ENCODE assay signal across 8 cellular contexts in genomic region chr6:52227495-52227894, GRCh38. TPM values are rescaled to one million over a fixed set of nuclear protein-coding genes. Genes with fewer than 3 reads are reported as not detected.
A peak's percentile ranks its signal among the peaks of the same experiment; 100 is the strongest.
DNase-seq lines count a peak whose midpoint lies in the region; ATAC-seq, FAIRE-seq and TF ChIP-seq lines count a peak whose summit lies in the region.

No MANE protein-coding gene starts in this region.

- ATAC-seq in GM18511 (IDR thresholded peaks at IDR 0.05; ENCODE audit: unreplicated experiment): peak; percentile 100
- ATAC-seq in GM21723 (IDR thresholded peaks at IDR 0.05; ENCODE audit: unreplicated experiment): peak; percentile 99
- ATAC-seq in upper lobe of left lung (ENCODE audit: low FRiP score in 2 of 2): no peak

- DNase-seq in HTR-8/SVneo (ENCODE audit: insufficient read length, low spot score) (no peak), left kidney (ENCODE audit: low read depth, low spot score) (peak; percentile 21), NCI-H2171 (lab: John Stamatoyannopoulos, UW) (no peak), Karpas-422 (no peak), D341Med (ENCODE audit: low spot score) (no peak), upper lobe of left lung (no peak)

- no peak overlapping the region for H3K9ac ChIP-seq in Karpas-422 (ENCODE audit: low read length)

- H3K36me3 ChIP-seq in Karpas-422 (ENCODE audit: insufficient read depth, low read length): no peaks in the 10 kb centered on the region
- no peaks in the 10 kb centered on the region for H3K36me3 ChIP-seq in upper lobe of left lung

- 57 to 90% methylated on average over 1 of the region's 1 CpG for WGBS in upper lobe of left lung, 2 donors

- no peaks in the 10 kb centered on the region for H3K9me2 ChIP-seq in Karpas-422 (replicated peaks; ENCODE audit: insufficient read depth, low read length)

- H3K9me3 ChIP-seq in Karpas-422 (ENCODE audit: low read length) (no peaks in the 10 kb centered on the region), upper lobe of left lung (no peaks in the 10 kb centered on the region)

- no peaks in the 10 kb centered on the region for H3K27me3 ChIP-seq in Karpas-422 (ENCODE audit: low read length)
- no peaks in the 10 kb centered on the region for H3K27me3 ChIP-seq in upper lobe of left lung

- no peak overlapping the region for H3K4me2 ChIP-seq in Karpas-422 (ENCODE audit: low read depth, low read length, poor library complexity, severe bottlenecking)

- FAIRE-seq in HTR-8/SVneo (lab: Jason Lieb, UNC): peak; percentile 31

- no peak overlapping the region for H2AFZ ChIP-seq in Karpas-422 (ENCODE audit: low read length)

- H4K20me1 ChIP-seq in Karpas-422 (ENCODE audit: insufficient read depth, low read depth, low read length): no peaks in the 10 kb centered on the region

- no peak for TF ChIP-seq CTCF in upper lobe of left lung (IDR thresholded peaks at IDR 0.05)

- no peak for TF ChIP-seq POLR2A in upper lobe of left lung (IDR thresholded peaks at IDR 0.05)

- H3K79me2 ChIP-seq in Karpas-422 (ENCODE audit: low read length): no peaks in the 10 kb centered on the region

- H3K27ac ChIP-seq in Karpas-422 (ENCODE audit: low read length) (no peak overlapping the region), upper lobe of left lung (no peak overlapping the region)

- H3K4me1 ChIP-seq in Karpas-422 (ENCODE audit: low read length) (no peaks in the 10 kb centered on the region), upper lobe of left lung (no peaks in the 10 kb centered on the region)

- TF ChIP-seq EP300 in upper lobe of left lung (IDR thresholded peaks at IDR 0.05): no peak

- H3K4me3 ChIP-seq in Karpas-422 (ENCODE audit: low read length) (no peak overlapping the region), upper lobe of left lung (no peak overlapping the region)

RNA-seq across cellular contexts. Expression of gene IL17F, which starts 16.8 kb away (rescaled TPM):
- not detected in 2 replicates for total RNA-seq in Karpas-422 (2014; rRNA removed; shearing (Covaris generic); ENCODE audit: low replicate concordance)
- not detected for total RNA-seq in upper lobe of left lung

RNA-seq across cellular contexts. Expression of gene IL17A, which starts 41.3 kb away (rescaled TPM):
- not detected in 2 replicates for total RNA-seq in Karpas-422 (2014; rRNA removed; shearing (Covaris generic); ENCODE audit: low replicate concordance)
- total RNA-seq in upper lobe of left lung: not detected

RNA-seq across cellular contexts. Expression of gene MCM3, which starts 57.0 kb away (rescaled TPM):
- total RNA-seq in Karpas-422 (2014; rRNA removed; shearing (Covaris generic); ENCODE audit: low replicate concordance): 80.1 and 102 TPM in 2 replicates
- 10 to 100 TPM; 20.4 to 35.9 (median 28.2) TPM for total RNA-seq in upper lobe of left lung

Comparison
In these comparisons a context has a peak if more than half of its experiments do, and no peak if none do; other contexts are left out.
1. ATAC-seq: peak in GM18511 (single experiment) and GM21723 (single experiment); none in upper lobe of left lung (0 of 2).